In genomic region chr9:137967280-137967943, GRCh38 we compare ENCODE assay signal across 20 cellular contexts.
DNase-seq lines count a peak whose midpoint lies in the region; ATAC-seq, FAIRE-seq and TF ChIP-seq lines count a peak whose summit lies in the region.
"Had no signal": no experiment of that assay in that cellular context is flagged by ENCODE, and none has a peak within 500 bp of the region (broad histone marks: within the 10 kb centered on the region; RNA-seq: fewer than 3 reads in every experiment).

No MANE protein-coding gene starts in this region.

- H3K4me1 ChIP-seq in right atrium auricular region (no peaks in the 10 kb centered on the region), kidney (ENCODE audit: control insufficient read depth in 1 of 2, insufficient read depth in 1 of 2, low read depth in 1 of 2, low read length in 2 of 2) (no peaks in the 10 kb centered on the region), osteoblast (ENCODE audit: insufficient read depth, low read length) (no peaks in the 10 kb centered on the region), stomach (no peaks in the 10 kb centered on the region)
- H3K4me1 ChIP-seq: Peyer's patch, SJSA1 had no signal

- H3K27me3 ChIP-seq in right atrium auricular region, result no peaks in the 10 kb centered on the region
- H3K27me3 ChIP-seq in osteoblast (ENCODE audit: insufficient read depth, low read length), result no peaks in the 10 kb centered on the region
- H3K27me3 ChIP-seq in stomach, result peaks cover 0 to 28% (median 0%) of the 10 kb centered on the region in 3 donors
- H3K27me3 ChIP-seq: Peyer's patch, SJSA1 had no signal

- no peaks in the 10 kb centered on the region for H3K36me3 Mint-ChIP-seq in endothelial cell (ENCODE audit: low read depth, unreplicated experiment)
- H3K36me3 Mint-ChIP-seq: CD4-positive, CD25-positive, alpha-beta regulatory T cell; IgD-negative memory B cell had no signal

- H3K9ac ChIP-seq in kidney (ENCODE audit: low read length in 2 of 2), result no peak overlapping the region

- WGBS in stomach, 5 donors, result 62 to 76% (median 72%) methylated on average over 17 of the region's 17 CpGs

- TF ChIP-seq CTCF in right atrium auricular region (IDR thresholded peaks at IDR 0.05), result no peak
- no peak for TF ChIP-seq CTCF in kidney (IDR thresholded peaks at IDR 0.05; ENCODE audit: borderline replicate concordance, extremely low read depth, insufficient read depth)
- TF ChIP-seq CTCF in osteoblast (IDR thresholded peaks at IDR 0.05; ENCODE audit: extremely low read depth, low read depth, low read length), result no peak
- TF ChIP-seq CTCF in stomach (IDR thresholded peaks at IDR 0.05), result no peak
- no peak for TF ChIP-seq CTCF in endothelial cell (IDR thresholded peaks at IDR 0.05; ENCODE audit: unreplicated experiment)

- no peak overlapping the region for H3K27ac Mint-ChIP-seq in endothelial cell (ENCODE audit: unreplicated experiment)
- H3K27ac Mint-ChIP-seq: CD4-positive, CD25-positive, alpha-beta regulatory T cell; IgD-negative memory B cell had no signal

- intact Hi-C loops in left ventricle myocardium superior (cut with micrococcal nuclease), result no loop called here
- intact Hi-C loops in kidney (cut with DNase I), result no loop called here
- intact Hi-C loops in stomach (cut with DNase I; ENCODE audit: low total_unique reads), result no loop called here

- no peaks in the 10 kb centered on the region for H4K20me1 ChIP-seq in osteoblast (ENCODE audit: insufficient read depth, low read length)

- DNase-seq in left ventricle myocardium superior (peak; percentile 8), right atrium auricular region (ENCODE audit: low spot score) (no peak), kidney (peak; percentile 12), osteoblast (ENCODE audit: insufficient read length, low spot score, missing footprints) (peak; percentile 34), stomach (peak; percentile 11), hepatic stellate cell (ENCODE audit: low spot score) (no peak), endothelial cell (ENCODE audit: low spot score) (no peak)
- DNase-seq: CD4-positive, CD25-positive, alpha-beta regulatory T cell; EL; GF-D8; HCEC 1CT; NCI-H1105 treated with DMSO at 0.1 percent for 48 hours; NCI-H2029 treated with DMSO at 0.1 percent for 48 hours; NCI-H2171; NCI-H345; NCI-H524 had no signal

- H3K79me2 ChIP-seq in osteoblast (ENCODE audit: insufficient read depth, low read length), result no peaks in the 10 kb centered on the region

- H2AFZ ChIP-seq in osteoblast (ENCODE audit: low read length), result no peak overlapping the region

- H3K27ac ChIP-seq in right atrium auricular region (no peak overlapping the region), kidney (ENCODE audit: low read depth in 2 of 2, low read length in 2 of 2) (no peak overlapping the region), osteoblast (ENCODE audit: low read depth, low read length) (no peak overlapping the region), stomach (no peak overlapping the region)
- H3K27ac ChIP-seq: Peyer's patch, SJSA1 had no signal

- no peak for ATAC-seq in left ventricle myocardium superior
- no peak for ATAC-seq in HG03025 (IDR thresholded peaks at IDR 0.05; ENCODE audit: low FRiP score, unreplicated experiment)

- H3K4me3 ChIP-seq in right atrium auricular region, result no peak overlapping the region
- H3K4me3 ChIP-seq in kidney (ENCODE audit: low read length in 2 of 2), result no peak overlapping the region
- H3K4me3 ChIP-seq in osteoblast (ENCODE audit: insufficient read depth, low read length), result no peak overlapping the region
- H3K4me3 ChIP-seq in stomach, result no peak overlapping the region
- H3K4me3 ChIP-seq: Peyer's patch, SJSA1 had no signal

- H3K27me3 Mint-ChIP-seq in endothelial cell (ENCODE audit: unreplicated experiment), result peaks cover 1% of the 10 kb centered on the region

- TF ChIP-seq POLR2A in stomach (IDR thresholded peaks at IDR 0.05), result no peak

- no peaks in the 10 kb centered on the region for H3K9me3 Mint-ChIP-seq in endothelial cell (ENCODE audit: unreplicated experiment)

- FAIRE-seq in kidney (lab: Jason Lieb, UNC), result no peak

- no peak overlapping the region for H3K4me3 Mint-ChIP-seq in endothelial cell (ENCODE audit: unreplicated experiment)
- H3K4me3 Mint-ChIP-seq: CD4-positive, CD25-positive, alpha-beta regulatory T cell; IgD-negative memory B cell had no signal

- H3K4me2 ChIP-seq in osteoblast (ENCODE audit: insufficient read depth, low read length), result no peak overlapping the region

- no peaks in the 10 kb centered on the region for H3K4me1 Mint-ChIP-seq in endothelial cell (ENCODE audit: unreplicated experiment)
- H3K4me1 Mint-ChIP-seq: IgD-negative memory B cell had no signal

- H3K36me3 ChIP-seq in right atrium auricular region (no peaks in the 10 kb centered on the region), kidney (ENCODE audit: control insufficient read depth in 1 of 2, insufficient read depth in 2 of 2, low read length in 2 of 2) (no peaks in the 10 kb centered on the region), osteoblast (ENCODE audit: insufficient read depth, low read length) (no peaks in the 10 kb centered on the region), stomach (no peaks in the 10 kb centered on the region)
- H3K36me3 ChIP-seq: Peyer's patch, SJSA1 had no signal

- H3K9me3 ChIP-seq in right atrium auricular region (no peaks in the 10 kb centered on the region), kidney (ENCODE audit: control insufficient read depth in 1 of 2, low read length in 2 of 2) (no peaks in the 10 kb centered on the region), osteoblast (ENCODE audit: low read depth, low read length) (no peaks in the 10 kb centered on the region), stomach (peaks cover 0 to 4% (median 2%) of the 10 kb centered on the region in 4 donors)
- H3K9me3 ChIP-seq: Peyer's patch, SJSA1 had no signal

- no peak for TF ChIP-seq EP300 in stomach (IDR thresholded peaks at IDR 0.05)

Comparison
In these comparisons a context has a peak if more than half of its experiments do, and no peak if none do; other contexts are left out.
1. DNase-seq: peak in left ventricle myocardium superior (single experiment), kidney (single experiment), osteoblast (single experiment) and stomach (single experiment); none in right atrium auricular region (single experiment), hepatic stellate cell (single experiment) and endothelial cell (single experiment).